Comparison of ENCODE assay signal across 2 cellular contexts in the genomic region with DNA sequence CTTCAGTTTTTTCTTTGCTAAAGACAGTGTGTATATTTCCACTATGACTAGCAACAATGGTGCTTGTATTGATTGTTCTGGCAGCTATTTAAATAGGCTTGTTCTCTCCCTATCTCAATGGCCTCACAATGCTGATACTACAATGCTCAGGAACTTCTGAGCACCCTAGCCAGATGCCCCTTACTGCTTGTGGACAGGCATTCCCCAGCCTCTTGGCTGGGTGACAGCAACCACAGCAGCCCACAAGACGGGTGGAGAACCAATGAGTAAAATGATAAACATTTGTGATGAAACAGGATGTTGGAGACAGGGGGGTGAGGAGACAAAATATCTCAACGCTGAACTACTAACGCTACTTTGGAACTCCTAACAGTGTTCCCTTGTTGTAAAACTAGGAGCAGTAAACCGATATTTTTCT.
TF ChIP-seq lines count a peak whose summit lies in the region.

No MANE protein-coding gene starts in this region.

TF ChIP-seq in K562, 482 proteins besides CTCF, POLR2A, EP300 and RAD21:
- TF ChIP-seq CEBPG (CRISPR knock-in tag; IDR thresholded peaks at IDR 0.05) (no peak), CEBPG (tag; conservative IDR thresholded peaks at IDR 0.05 in 1 of 2, IDR thresholded peaks at IDR 0.05 in 1 of 2) (peak in 1 of 2 experiments; percentile 74; a peak in 2 of 4 replicates), ATF1 (CRISPR knock-in tag; IDR thresholded peaks at IDR 0.05) (no peak), ATF1 (tag; IDR thresholded peaks at IDR 0.05) (0 out of 2 replicates have a peak, but pooled peaks have one; percentile 13), ZNF584 (CRISPR knock-in tag; IDR thresholded peaks at IDR 0.05; ENCODE audit: low read depth) (no peak), NFIC (IDR thresholded peaks at IDR 0.05) (peak; percentile 60), ZNF232 (CRISPR knock-in tag; IDR thresholded peaks at IDR 0.05) (no peak), ERF (CRISPR knock-in tag; IDR thresholded peaks at IDR 0.05) (no peak), TAF7 (tag; IDR thresholded peaks at IDR 0.05) (no peak), ESRRB (CRISPR knock-in tag; IDR thresholded peaks at IDR 0.05; ENCODE audit: borderline replicate concordance) (no peak), GABPA (tag; conservative IDR thresholded peaks at IDR 0.05; ENCODE audit: low read depth) (peak; percentile 69), SRSF9 (IDR thresholded peaks at IDR 0.05; ENCODE audit: borderline replicate concordance, low read depth, low read length) (no peak), HSF4 (CRISPR knock-in tag; IDR thresholded peaks at IDR 0.05; ENCODE audit: borderline replicate concordance) (no peak), TEAD1 (CRISPR knock-in tag; IDR thresholded peaks at IDR 0.05) (0 out of 4 replicates have a peak, but pooled peaks of 1 of the 2 experiments have one; percentile 25), CTBP1 (IDR thresholded peaks at IDR 0.05; ENCODE audit: borderline replicate concordance) (peak; percentile 24; the same call in 1 of the 2 replicates), SNRNP70 (optimal IDR thresholded peaks at IDR 0.05; ENCODE audit: low read depth, low read length) (no peak), CHD4 (IDR thresholded peaks at IDR 0.05; ENCODE audit: insufficient read depth, insufficient replicate concordance, low read depth, low read length, poor library complexity, severe bottlenecking) (no peak), RAD51 (IDR thresholded peaks at IDR 0.05; ENCODE audit: borderline replicate concordance, low read depth) (no peak), TCF3 (CRISPR knock-in tag; IDR thresholded peaks at IDR 0.05) (0 out of 2 replicates have a peak, but pooled peaks have one; percentile 15), RNF2 (IDR thresholded peaks at IDR 0.05) (peak; percentile 19; the same call in 1 of the 2 replicates), SREBF2 (CRISPR knock-in tag; IDR thresholded peaks at IDR 0.05) (no peak), SIRT6 (IDR thresholded peaks at IDR 0.05; ENCODE audit: low read depth, low read length) (no peak), FOSL1 (tag; conservative IDR thresholded peaks at IDR 0.05) (0 out of 2 replicates have a peak, but pooled peaks have one; percentile 20), RCOR1 (IDR thresholded peaks at IDR 0.05; ENCODE audit: borderline replicate concordance in 1 of 2, low read depth in 2 of 2, low read length in 2 of 2) (peak in 1 of 2 experiments; percentile 7; a peak in 1 of 4 replicates), BMI1 (IDR thresholded peaks at IDR 0.05; ENCODE audit: low read length) (no peak), ZBTB17 (CRISPR knock-in tag; IDR thresholded peaks at IDR 0.05) (0 out of 2 replicates have a peak, but pooled peaks have one; percentile 24)
- TF ChIP-seq, protein P1, sequence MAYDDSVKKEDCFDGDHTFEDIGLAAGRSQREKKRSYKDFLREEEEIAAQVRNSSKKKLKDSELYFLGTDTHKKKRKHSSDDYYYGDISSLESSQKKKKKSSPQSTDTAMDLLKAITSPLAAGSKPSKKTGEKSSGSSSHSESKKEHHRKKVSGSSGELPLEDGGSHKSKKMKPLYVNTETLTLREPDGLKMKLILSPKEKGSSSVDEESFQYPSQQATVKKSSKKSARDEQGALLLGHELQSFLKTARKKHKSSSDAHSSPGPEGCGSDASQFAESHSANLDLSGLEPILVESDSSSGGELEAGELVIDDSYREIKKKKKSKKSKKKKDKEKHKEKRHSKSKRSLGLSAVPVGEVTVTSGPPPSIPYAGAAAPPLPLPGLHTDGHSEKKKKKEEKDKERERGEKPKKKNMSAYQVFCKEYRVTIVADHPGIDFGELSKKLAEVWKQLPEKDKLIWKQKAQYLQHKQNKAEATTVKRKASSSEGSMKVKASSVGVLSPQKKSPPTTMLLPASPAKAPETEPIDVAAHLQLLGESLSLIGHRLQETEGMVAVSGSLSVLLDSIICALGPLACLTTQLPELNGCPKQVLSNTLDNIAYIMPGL (CRISPR knock-in tag; IDR thresholded peaks at IDR 0.05), result no peak
- TF ChIP-seq, protein P2, sequence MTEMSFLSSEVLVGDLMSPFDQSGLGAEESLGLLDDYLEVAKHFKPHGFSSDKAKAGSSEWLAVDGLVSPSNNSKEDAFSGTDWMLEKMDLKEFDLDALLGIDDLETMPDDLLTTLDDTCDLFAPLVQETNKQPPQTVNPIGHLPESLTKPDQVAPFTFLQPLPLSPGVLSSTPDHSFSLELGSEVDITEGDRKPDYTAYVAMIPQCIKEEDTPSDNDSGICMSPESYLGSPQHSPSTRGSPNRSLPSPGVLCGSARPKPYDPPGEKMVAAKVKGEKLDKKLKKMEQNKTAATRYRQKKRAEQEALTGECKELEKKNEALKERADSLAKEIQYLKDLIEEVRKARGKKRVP (CRISPR knock-in tag; IDR thresholded peaks at IDR 0.05), result peak; percentile 51; the same call in 1 of the 2 replicates
- TF ChIP-seq, protein P3, sequence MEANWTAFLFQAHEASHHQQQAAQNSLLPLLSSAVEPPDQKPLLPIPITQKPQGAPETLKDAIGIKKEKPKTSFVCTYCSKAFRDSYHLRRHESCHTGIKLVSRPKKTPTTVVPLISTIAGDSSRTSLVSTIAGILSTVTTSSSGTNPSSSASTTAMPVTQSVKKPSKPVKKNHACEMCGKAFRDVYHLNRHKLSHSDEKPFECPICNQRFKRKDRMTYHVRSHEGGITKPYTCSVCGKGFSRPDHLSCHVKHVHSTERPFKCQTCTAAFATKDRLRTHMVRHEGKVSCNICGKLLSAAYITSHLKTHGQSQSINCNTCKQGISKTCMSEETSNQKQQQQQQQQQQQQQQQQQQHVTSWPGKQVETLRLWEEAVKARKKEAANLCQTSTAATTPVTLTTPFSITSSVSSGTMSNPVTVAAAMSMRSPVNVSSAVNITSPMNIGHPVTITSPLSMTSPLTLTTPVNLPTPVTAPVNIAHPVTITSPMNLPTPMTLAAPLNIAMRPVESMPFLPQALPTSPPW (CRISPR knock-in tag; IDR thresholded peaks at IDR 0.05), result peak; percentile 72; the same call in 1 of the 2 replicates

TF ChIP-seq in HepG2, 621 proteins besides CTCF, POLR2A, EP300 and RAD21 (continues in another document):
- TF ChIP-seq ZNF773 (CRISPR knock-in tag; IDR thresholded peaks at IDR 0.05; ENCODE audit: borderline replicate concordance) (no peak), SSRP1 (CRISPR knock-in tag; IDR thresholded peaks at IDR 0.05) (0 out of 2 replicates have a peak, but pooled peaks have one; percentile 40), SRF (IDR thresholded peaks at IDR 0.05; ENCODE audit: low read depth, low read length) (no peak), SOX6 (IDR thresholded peaks at IDR 0.05) (no peak), SOX6 (CRISPR knock-in tag; IDR thresholded peaks at IDR 0.05) (peak; percentile 63), ZMYM4 (CRISPR knock-in tag; IDR thresholded peaks at IDR 0.05) (no peak), SAP130 (CRISPR knock-in tag; IDR thresholded peaks at IDR 0.05; ENCODE audit: low read depth) (peak; percentile 46; the same call in 1 of the 2 replicates), ZSCAN22 (CRISPR knock-in tag; IDR thresholded peaks at IDR 0.05) (no peak), ZNF781 (CRISPR knock-in tag; IDR thresholded peaks at IDR 0.05; ENCODE audit: borderline replicate concordance, not compliant biosample characterization) (no peak), ZNF20 (CRISPR knock-in tag; IDR thresholded peaks at IDR 0.05) (no peak), MED1 (CRISPR knock-in tag; IDR thresholded peaks at IDR 0.05) (0 out of 2 replicates have a peak, but pooled peaks have one; percentile 37), KDM2A (CRISPR knock-in tag; IDR thresholded peaks at IDR 0.05; ENCODE audit: borderline replicate concordance, low read depth) (0 out of 2 replicates have a peak, but pooled peaks have one; percentile 26), ZNF296 (CRISPR knock-in tag; conservative IDR thresholded peaks at IDR 0.05) (no peak), GTF3A (CRISPR knock-in tag; conservative IDR thresholded peaks at IDR 0.05) (no peak), MEIS1 (CRISPR knock-in tag; IDR thresholded peaks at IDR 0.05; ENCODE audit: borderline replicate concordance) (no peak), ETV5 (CRISPR knock-in tag; IDR thresholded peaks at IDR 0.05; ENCODE audit: borderline replicate concordance) (peak; percentile 74; the same call in 1 of the 2 replicates), ZSCAN20 (CRISPR knock-in tag; IDR thresholded peaks at IDR 0.05; ENCODE audit: borderline replicate concordance) (no peak), GATAD2A (CRISPR knock-in tag; IDR thresholded peaks at IDR 0.05) (peak; percentile 65), ZBTB42 (CRISPR knock-in tag; IDR thresholded peaks at IDR 0.05) (no peak), ZNF121 (CRISPR knock-in tag; IDR thresholded peaks at IDR 0.05) (no peak), CENPT (CRISPR knock-in tag; IDR thresholded peaks at IDR 0.05; ENCODE audit: low read depth) (no peak), ZNF556 (CRISPR knock-in tag; IDR thresholded peaks at IDR 0.05; ENCODE audit: borderline replicate concordance) (no peak), CEBPB (IDR thresholded peaks at IDR 0.05; ENCODE audit: borderline replicate concordance, low read depth, low read length) (peak; percentile 20; the same call in 1 of the 2 replicates), HMG20A (CRISPR knock-in tag; IDR thresholded peaks at IDR 0.05; ENCODE audit: borderline replicate concordance) (peak; percentile 61; the same call in 1 of the 2 replicates), KLF12 (CRISPR knock-in tag; IDR thresholded peaks at IDR 0.05; ENCODE audit: borderline replicate concordance) (no peak)
- TF ChIP-seq, protein P4, sequence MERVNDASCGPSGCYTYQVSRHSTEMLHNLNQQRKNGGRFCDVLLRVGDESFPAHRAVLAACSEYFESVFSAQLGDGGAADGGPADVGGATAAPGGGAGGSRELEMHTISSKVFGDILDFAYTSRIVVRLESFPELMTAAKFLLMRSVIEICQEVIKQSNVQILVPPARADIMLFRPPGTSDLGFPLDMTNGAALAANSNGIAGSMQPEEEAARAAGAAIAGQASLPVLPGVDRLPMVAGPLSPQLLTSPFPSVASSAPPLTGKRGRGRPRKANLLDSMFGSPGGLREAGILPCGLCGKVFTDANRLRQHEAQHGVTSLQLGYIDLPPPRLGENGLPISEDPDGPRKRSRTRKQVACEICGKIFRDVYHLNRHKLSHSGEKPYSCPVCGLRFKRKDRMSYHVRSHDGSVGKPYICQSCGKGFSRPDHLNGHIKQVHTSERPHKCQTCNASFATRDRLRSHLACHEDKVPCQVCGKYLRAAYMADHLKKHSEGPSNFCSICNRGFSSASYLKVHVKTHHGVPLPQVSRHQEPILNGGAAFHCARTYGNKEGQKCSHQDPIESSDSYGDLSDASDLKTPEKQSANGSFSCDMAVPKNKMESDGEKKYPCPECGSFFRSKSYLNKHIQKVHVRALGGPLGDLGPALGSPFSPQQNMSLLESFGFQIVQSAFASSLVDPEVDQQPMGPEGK (CRISPR knock-in tag; IDR thresholded peaks at IDR 0.05), result peak; percentile 45; the same call in 1 of the 2 replicates
- TF ChIP-seq, protein P5, sequence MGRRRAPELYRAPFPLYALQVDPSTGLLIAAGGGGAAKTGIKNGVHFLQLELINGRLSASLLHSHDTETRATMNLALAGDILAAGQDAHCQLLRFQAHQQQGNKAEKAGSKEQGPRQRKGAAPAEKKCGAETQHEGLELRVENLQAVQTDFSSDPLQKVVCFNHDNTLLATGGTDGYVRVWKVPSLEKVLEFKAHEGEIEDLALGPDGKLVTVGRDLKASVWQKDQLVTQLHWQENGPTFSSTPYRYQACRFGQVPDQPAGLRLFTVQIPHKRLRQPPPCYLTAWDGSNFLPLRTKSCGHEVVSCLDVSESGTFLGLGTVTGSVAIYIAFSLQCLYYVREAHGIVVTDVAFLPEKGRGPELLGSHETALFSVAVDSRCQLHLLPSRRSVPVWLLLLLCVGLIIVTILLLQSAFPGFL (CRISPR knock-in tag; IDR thresholded peaks at IDR 0.05), result no peak
- TF ChIP-seq, protein P6, sequence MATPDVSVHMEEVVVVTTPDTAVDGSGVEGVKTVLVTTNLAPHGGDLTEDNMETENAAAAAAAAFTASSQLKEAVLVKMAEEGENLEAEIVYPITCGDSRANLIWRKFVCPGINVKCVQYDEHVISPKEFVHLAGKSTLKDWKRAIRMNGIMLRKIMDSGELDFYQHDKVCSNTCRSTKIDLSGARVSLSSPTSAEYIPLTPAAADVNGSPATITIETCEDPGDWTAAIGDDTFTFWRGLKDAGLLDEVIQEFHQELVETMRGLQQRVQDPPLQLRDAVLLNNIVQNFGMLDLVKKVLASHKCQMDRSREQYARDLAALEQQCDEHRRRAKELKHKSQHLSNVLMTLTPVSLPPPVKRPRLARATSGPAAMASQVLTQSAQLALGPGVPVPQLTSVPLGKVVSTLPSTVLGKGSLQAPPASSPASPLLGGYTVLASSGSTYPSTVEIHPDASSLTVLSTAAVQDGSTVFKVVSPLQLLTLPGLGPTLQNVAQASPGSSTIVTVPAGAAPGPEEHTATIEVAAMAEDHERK (CRISPR knock-in tag; IDR thresholded peaks at IDR 0.05; ENCODE audit: low read depth), result no peak
- TF ChIP-seq, protein P7, sequence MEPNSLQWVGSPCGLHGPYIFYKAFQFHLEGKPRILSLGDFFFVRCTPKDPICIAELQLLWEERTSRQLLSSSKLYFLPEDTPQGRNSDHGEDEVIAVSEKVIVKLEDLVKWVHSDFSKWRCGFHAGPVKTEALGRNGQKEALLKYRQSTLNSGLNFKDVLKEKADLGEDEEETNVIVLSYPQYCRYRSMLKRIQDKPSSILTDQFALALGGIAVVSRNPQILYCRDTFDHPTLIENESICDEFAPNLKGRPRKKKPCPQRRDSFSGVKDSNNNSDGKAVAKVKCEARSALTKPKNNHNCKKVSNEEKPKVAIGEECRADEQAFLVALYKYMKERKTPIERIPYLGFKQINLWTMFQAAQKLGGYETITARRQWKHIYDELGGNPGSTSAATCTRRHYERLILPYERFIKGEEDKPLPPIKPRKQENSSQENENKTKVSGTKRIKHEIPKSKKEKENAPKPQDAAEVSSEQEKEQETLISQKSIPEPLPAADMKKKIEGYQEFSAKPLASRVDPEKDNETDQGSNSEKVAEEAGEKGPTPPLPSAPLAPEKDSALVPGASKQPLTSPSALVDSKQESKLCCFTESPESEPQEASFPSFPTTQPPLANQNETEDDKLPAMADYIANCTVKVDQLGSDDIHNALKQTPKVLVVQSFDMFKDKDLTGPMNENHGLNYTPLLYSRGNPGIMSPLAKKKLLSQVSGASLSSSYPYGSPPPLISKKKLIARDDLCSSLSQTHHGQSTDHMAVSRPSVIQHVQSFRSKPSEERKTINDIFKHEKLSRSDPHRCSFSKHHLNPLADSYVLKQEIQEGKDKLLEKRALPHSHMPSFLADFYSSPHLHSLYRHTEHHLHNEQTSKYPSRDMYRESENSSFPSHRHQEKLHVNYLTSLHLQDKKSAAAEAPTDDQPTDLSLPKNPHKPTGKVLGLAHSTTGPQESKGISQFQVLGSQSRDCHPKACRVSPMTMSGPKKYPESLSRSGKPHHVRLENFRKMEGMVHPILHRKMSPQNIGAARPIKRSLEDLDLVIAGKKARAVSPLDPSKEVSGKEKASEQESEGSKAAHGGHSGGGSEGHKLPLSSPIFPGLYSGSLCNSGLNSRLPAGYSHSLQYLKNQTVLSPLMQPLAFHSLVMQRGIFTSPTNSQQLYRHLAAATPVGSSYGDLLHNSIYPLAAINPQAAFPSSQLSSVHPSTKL (CRISPR knock-in tag; IDR thresholded peaks at IDR 0.05), result peak; percentile 74; the same call in 1 of the 2 replicates
- TF ChIP-seq, protein P8, sequence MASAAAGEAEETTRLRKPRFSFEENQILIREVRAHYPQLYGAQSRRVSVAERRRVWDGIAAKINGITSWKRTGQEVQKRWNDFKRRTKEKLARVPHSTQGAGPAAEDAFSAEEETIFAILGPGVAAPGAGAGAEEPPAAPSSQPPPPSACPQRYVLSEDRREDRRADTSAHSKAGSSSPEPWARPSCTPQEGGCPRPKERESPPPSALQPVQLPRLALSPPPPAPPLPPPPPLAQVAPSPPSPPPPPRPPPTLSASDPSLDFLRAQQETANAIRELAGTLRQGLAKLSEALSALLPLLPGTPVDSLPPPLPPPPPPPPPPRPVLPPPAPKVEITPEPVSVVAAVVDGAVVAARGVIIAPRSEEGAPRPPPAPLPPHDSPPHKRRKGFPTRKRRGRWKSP (CRISPR knock-in tag; IDR thresholded peaks at IDR 0.05), result no peak
- TF ChIP-seq, protein P9, sequence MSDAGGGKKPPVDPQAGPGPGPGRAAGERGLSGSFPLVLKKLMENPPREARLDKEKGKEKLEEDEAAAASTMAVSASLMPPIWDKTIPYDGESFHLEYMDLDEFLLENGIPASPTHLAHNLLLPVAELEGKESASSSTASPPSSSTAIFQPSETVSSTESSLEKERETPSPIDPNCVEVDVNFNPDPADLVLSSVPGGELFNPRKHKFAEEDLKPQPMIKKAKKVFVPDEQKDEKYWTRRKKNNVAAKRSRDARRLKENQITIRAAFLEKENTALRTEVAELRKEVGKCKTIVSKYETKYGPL (CRISPR knock-in tag; IDR thresholded peaks at IDR 0.05), result no peak
